1 cellular context compared by ENCODE assay signal in genomic region chr11:74726547-74727182, GRCh38.
TF ChIP-seq lines count a peak whose summit lies in the region.

No MANE protein-coding gene starts in this region.

TF ChIP-seq in K562, 482 proteins besides CTCF, POLR2A, EP300 and RAD21 (continued from another document):
- TF ChIP-seq BHLHE40 (IDR thresholded peaks at IDR 0.05; ENCODE audit: low read length): 0 out of 2 replicates have a peak, but pooled peaks have one; percentile 21
- peak; percentile 69 for TF ChIP-seq KLF16 (IDR thresholded peaks at IDR 0.05)
- no peak for TF ChIP-seq GABPA (tag; conservative IDR thresholded peaks at IDR 0.05; ENCODE audit: low read depth)
- TF ChIP-seq CTBP1 (IDR thresholded peaks at IDR 0.05; ENCODE audit: borderline replicate concordance): peak; percentile 53; the same call in 1 of the 2 replicates
- peak; percentile 35 for TF ChIP-seq CBFA2T3 (IDR thresholded peaks at IDR 0.05)
- TF ChIP-seq STAG1 (CRISPR knock-in tag; IDR thresholded peaks at IDR 0.05; ENCODE audit: borderline replicate concordance): peak; percentile 50; the same call in 1 of the 2 replicates
- peak; percentile 46; the same call in 1 of the 2 replicates for TF ChIP-seq CBFA2T2 (conservative IDR thresholded peaks at IDR 0.05)
- peak; percentile 57 for TF ChIP-seq HNRNPLL (IDR thresholded peaks at IDR 0.05; ENCODE audit: low read depth, low read length, poor library complexity, severe bottlenecking)
- TF ChIP-seq NRF1 (conservative IDR thresholded peaks at IDR 0.05 in 1 of 2, IDR thresholded peaks at IDR 0.05 in 1 of 2): peak; percentile 77 to 82
- TF ChIP-seq RB1 (IDR thresholded peaks at IDR 0.05; ENCODE audit: low read depth): peak; percentile 68
- peak in 1 of 2 experiments; percentile 56; a peak in 1 of 4 replicates for TF ChIP-seq RCOR1 (IDR thresholded peaks at IDR 0.05; ENCODE audit: borderline replicate concordance in 1 of 2, low read depth in 2 of 2, low read length in 2 of 2)
- TF ChIP-seq ARID2 (IDR thresholded peaks at IDR 0.05): 0 out of 2 replicates have a peak, but pooled peaks have one; percentile 17
- TF ChIP-seq YY1 (IDR thresholded peaks at IDR 0.05; ENCODE audit: borderline replicate concordance in 1 of 3, control insufficient read depth in 1 of 3, extremely low read depth in 1 of 3, insufficient read depth in 3 of 3, insufficient read length in 1 of 3, insufficient replicate concordance in 2 of 3, low read depth in 1 of 3, low read length in 2 of 3): peak in 2 of 3 experiments; percentile 12 to 16
- TF ChIP-seq MTA1 (IDR thresholded peaks at IDR 0.05; ENCODE audit: borderline replicate concordance): no peak
- TF ChIP-seq JUND (IDR thresholded peaks at IDR 0.05; ENCODE audit: borderline replicate concordance, low read depth, low read length): peak; percentile 51
- no peak for TF ChIP-seq JUND (tag; IDR thresholded peaks at IDR 0.05; ENCODE audit: borderline replicate concordance, low read depth, low read length)
- TF ChIP-seq HINFP (tag; conservative IDR thresholded peaks at IDR 0.05; ENCODE audit: low read depth): no peak
- TF ChIP-seq AFF4 (CRISPR knock-in tag; IDR thresholded peaks at IDR 0.05): no peak
- peak; percentile 96 for TF ChIP-seq TFAP4 (CRISPR knock-in tag; IDR thresholded peaks at IDR 0.05; ENCODE audit: borderline replicate concordance)
- no peak for TF ChIP-seq SMAD4 (CRISPR knock-in tag; conservative IDR thresholded peaks at IDR 0.05)
- no peak for TF ChIP-seq RFX5 (IDR thresholded peaks at IDR 0.05; ENCODE audit: low read depth, low read length)
- peak; percentile 84 for TF ChIP-seq SMC3 (conservative IDR thresholded peaks at IDR 0.05; ENCODE audit: insufficient read depth, low read depth, low read length)
- peak; percentile 78 for TF ChIP-seq DACH1 (IDR thresholded peaks at IDR 0.05; ENCODE audit: partially characterized antibody)
